Comparison of ENCODE assay signal across 26 cellular contexts in the genomic region with DNA sequence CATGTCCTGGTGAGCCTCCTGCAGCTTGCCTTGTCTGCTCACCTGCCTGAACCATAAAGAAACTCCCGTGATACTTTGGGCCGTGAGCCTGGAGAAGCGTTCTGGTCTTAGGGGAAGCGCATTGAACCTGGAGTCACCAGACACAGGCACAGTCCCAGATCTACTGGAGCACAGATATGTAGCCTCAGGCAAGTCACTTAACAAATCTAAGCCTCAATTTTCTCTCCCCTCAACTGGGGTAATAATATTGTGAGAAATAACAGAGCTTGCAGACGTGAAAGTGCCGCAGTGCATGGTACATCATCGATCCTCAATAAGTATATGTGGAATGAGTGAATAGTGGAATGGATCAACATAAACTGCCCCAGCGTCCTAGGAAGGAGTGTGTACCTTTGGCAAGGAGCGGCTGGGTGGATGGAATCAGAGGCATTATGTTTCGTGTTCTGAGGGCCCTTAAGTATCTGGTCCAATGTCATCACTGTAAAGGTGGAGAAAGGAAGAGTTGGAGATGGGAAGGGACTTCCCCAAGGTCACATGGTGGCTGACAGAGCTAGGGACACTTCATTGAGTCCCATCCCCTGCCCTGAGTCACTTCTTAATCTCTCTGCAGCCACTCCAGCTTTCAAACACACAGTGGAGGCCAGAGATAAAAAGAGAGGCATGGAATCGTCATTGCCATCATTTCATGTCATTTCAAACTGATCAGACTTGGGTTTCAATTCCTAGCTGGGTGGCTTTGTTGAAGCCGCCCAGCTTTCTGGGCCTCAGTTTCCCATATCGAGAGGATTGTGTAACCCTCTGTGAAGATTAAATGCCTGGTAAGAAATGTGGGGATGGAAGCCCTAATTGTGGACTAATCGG.
A peak's percentile ranks its signal among the peaks of the same experiment; 100 is the strongest.
DNase-seq lines count a peak whose midpoint lies in the region; ATAC-seq and TF ChIP-seq lines count a peak whose summit lies in the region.
"Had no signal": no experiment of that assay in that cellular context is flagged by ENCODE, and none has a peak within 500 bp of the region (broad histone marks: within the 10 kb centered on the region; RNA-seq: fewer than 3 reads in every experiment).

No MANE protein-coding gene starts in this region.

- H3K9me3 Mint-ChIP-seq in GM23338: no peaks in the 10 kb centered on the region
- H3K9me3 Mint-ChIP-seq: CD8-positive, alpha-beta T cell had no signal

- H3K27me3 ChIP-seq in GM23338 (ENCODE audit: insufficient read depth): no peaks in the 10 kb centered on the region
- H3K27me3 ChIP-seq: SJSA1 had no signal

- no peaks in the 10 kb centered on the region for H3K79me2 ChIP-seq in GM23338 (replicated peaks; ENCODE audit: insufficient read depth)

- no peak for ATAC-seq in GM23338
- ATAC-seq in GM19035 (IDR thresholded peaks at IDR 0.05; ENCODE audit: unreplicated experiment): no peak
- ATAC-seq: A549; CD8-positive, alpha-beta T cell; HepG2 had no signal

- no peaks in the 10 kb centered on the region for H3K9me2 ChIP-seq in GM23338 (ENCODE audit: insufficient read depth)

- no peaks in the 10 kb centered on the region for H3F3A ChIP-seq in GM23338 (replicated peaks; ENCODE audit: low read depth)

- H2AFZ ChIP-seq in GM23338: 0 out of 2 replicates have a peak overlapping the region, but pooled peaks have one; percentile 32
- H2AFZ ChIP-seq: GM23248 had no signal

- H4K20me1 ChIP-seq in GM23338 (replicated peaks; ENCODE audit: insufficient read depth): no peaks in the 10 kb centered on the region

- no peaks in the 10 kb centered on the region for H3K36me3 Mint-ChIP-seq in GM23338 (ENCODE audit: low read depth)
- H3K36me3 Mint-ChIP-seq: CD8-positive, alpha-beta T cell had no signal

- no peak for TF ChIP-seq POLR2A in erythroblast (IDR thresholded peaks at IDR 0.05; ENCODE audit: low read length)

- peaks cover 15% of the 10 kb centered on the region for H3K4me1 Mint-ChIP-seq in GM23338

- H3K27ac Mint-ChIP-seq in GM23338: no peak overlapping the region
- H3K27ac Mint-ChIP-seq: CD8-positive, alpha-beta T cell; HFFc6 had no signal

- no peaks in the 10 kb centered on the region for H3K4me1 ChIP-seq in GM23338 (ENCODE audit: insufficient read depth)
- H3K4me1 ChIP-seq: A549, HAP-1, SJSA1 had no signal

- peaks cover under 1% of the 10 kb centered on the region for H3K27me3 Mint-ChIP-seq in GM23338 (ENCODE audit: insufficient read depth, low read depth, poor library complexity)

- no peak overlapping the region for H3K4me3 ChIP-seq in GM23338
- H3K4me3 ChIP-seq: A549, GM23248, HAP-1, SJSA1 had no signal

- H3K27ac ChIP-seq in GM23338 (ENCODE audit: low read depth): no peak overlapping the region
- H3K27ac ChIP-seq: A549, GM23248, SJSA1 had no signal

- no peaks in the 10 kb centered on the region for H3K36me3 ChIP-seq in GM23338 (ENCODE audit: insufficient read depth)
- H3K36me3 ChIP-seq: HAP-1, SJSA1 had no signal

- H3K4me2 ChIP-seq in GM23338: no peak overlapping the region
- H3K4me2 ChIP-seq: A549 had no signal

- TF ChIP-seq CTCF in GM23338 (conservative IDR thresholded peaks at IDR 0.05; ENCODE audit: low read depth in 2 of 2): no peak

- DNase-seq in GM23338 (ENCODE audit: low spot score) (no peak), SK-N-DZ (ENCODE audit: low spot score) (peak; percentile 95), erythroblast (lab: John Stamatoyannopoulos, UW) (peak; percentile 66 to 70), ureter (ENCODE audit: low spot score) (peak; percentile 8), AG08395 (ENCODE audit: low spot score) (no peak), NCI-H2081 (lab: John Stamatoyannopoulos, UW) (no peak)
- DNase-seq: C1 segment of cervical spinal cord; Caco-2; CD8-positive, alpha-beta T cell; DMS79 treated with DMSO at 0.1 percent for 48 hours; GM23248; HFFc6; Kasumi-1; NCI-H1105; NCI-H1436 treated with DMSO at 0.1 percent for 48 hours; NCI-H187 treated with DMSO at 0.1 percent for 48 hours; NCI-H2107; NCI-H446; NCI-H82; Right ventricle myocardium superior; RPMI8226 had no signal

- no peak overlapping the region for H3K4me3 Mint-ChIP-seq in GM23338
- H3K4me3 Mint-ChIP-seq: CD8-positive, alpha-beta T cell; HFFc6 had no signal

TF ChIP-seq in GM23338, 12 proteins besides CTCF, POLR2A, EP300 and RAD21:
- TF ChIP-seq ZNF114 (CRISPR knock-in tag; IDR thresholded peaks at IDR 0.05) (no peak), STAT1 (IDR thresholded peaks at IDR 0.05; ENCODE audit: unreplicated experiment) (no peak), ZNF331 (CRISPR knock-in tag; IDR thresholded peaks at IDR 0.05; ENCODE audit: low read depth) (no peak)
- TF ChIP-seq, protein P1, sequence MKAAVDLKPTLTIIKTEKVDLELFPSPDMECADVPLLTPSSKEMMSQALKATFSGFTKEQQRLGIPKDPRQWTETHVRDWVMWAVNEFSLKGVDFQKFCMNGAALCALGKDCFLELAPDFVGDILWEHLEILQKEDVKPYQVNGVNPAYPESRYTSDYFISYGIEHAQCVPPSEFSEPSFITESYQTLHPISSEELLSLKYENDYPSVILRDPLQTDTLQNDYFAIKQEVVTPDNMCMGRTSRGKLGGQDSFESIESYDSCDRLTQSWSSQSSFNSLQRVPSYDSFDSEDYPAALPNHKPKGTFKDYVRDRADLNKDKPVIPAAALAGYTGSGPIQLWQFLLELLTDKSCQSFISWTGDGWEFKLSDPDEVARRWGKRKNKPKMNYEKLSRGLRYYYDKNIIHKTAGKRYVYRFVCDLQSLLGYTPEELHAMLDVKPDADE (IDR thresholded peaks at IDR 0.05): no peak
TF ChIP-seq in GM23338: peak in this region for 0.

Comparison
In these comparisons a context has a peak if more than half of its experiments do, and no peak if none do; other contexts are left out.
1. DNase-seq: peak in SK-N-DZ (single experiment), erythroblast (2 of 2) and ureter (single experiment); none in GM23338 (single experiment), AG08395 (single experiment) and NCI-H2081 (0 of 2).